ENCODE assay signal across 8 cellular contexts in the genomic region with DNA sequence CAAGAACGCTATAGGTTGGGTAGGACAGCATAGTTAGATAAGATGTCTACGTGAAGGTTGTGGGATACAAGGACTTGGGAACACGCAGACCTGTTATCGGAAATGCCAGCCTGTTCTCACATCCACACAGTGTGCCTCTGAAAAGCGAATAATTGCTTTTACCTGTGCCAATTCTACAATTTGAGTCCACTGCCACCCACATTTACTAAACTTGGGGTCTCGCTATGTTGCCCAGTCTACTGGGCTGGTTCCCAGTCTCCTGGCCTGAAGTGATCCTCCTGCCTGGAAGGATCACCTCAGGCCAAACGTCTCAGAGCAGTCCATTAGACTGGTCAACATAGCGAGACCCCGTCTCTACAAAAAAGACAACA. TPM values are rescaled to one million over a fixed set of nuclear protein-coding genes. Genes with fewer than 3 reads are reported as not detected.
DNase-seq lines count a peak whose midpoint lies in the region; ATAC-seq and TF ChIP-seq lines count a peak whose summit lies in the region.

No MANE protein-coding gene starts in this region.

- intact Hi-C loops in heart left ventricle (cut with DNase I) (loop anchor here in 7 of 10 donors (1.0 to 10.0 kb wide), 6 partner anchors 114 to 225 kb away; partner anchors contain the start of genes CHP1 (in 6 of the 7), EXD1 (in 5 of the 7) and VPS18 (in 2 of the 7)), cardiac septum (cut with DNase I) (loop anchor here (2.0 to 10.0 kb wide), 5 partner anchors 114 to 218 kb away; partner anchors contain the start of genes CHP1, EXD1, NUSAP1 and OIP5), vagina (cut with DNase I) (loop anchor here (10.0 kb wide), 1 partner anchor 212 kb away; no protein-coding TSS in a partner anchor)

- peak overlapping the region; percentile 65 for H2BK120ac ChIP-seq in mesenchymal stem cell (ENCODE audit: low read depth, low read length)

- H2BK12ac ChIP-seq in mesenchymal stem cell (ENCODE audit: low read length in 2 of 2): peak overlapping the region in 1 of 2 experiments; percentile 47

- H4K8ac ChIP-seq in mesenchymal stem cell (ENCODE audit: low read length): peak overlapping the region; percentile 98

- H3K4me3 ChIP-seq in heart left ventricle: peak overlapping the region; percentile 72 to 98 (median 84)
- peak overlapping the region; percentile 30 to 83 for H3K4me3 ChIP-seq in mesenchymal stem cell (ENCODE audit: insufficient read depth in 1 of 2, low read depth in 1 of 2, low read length in 2 of 2)
- peak overlapping the region; percentile 79 to 96 for H3K4me3 ChIP-seq in vagina

- H3K14ac ChIP-seq in mesenchymal stem cell (ENCODE audit: low read length in 2 of 2): peak overlapping the region in 1 of 2 experiments; percentile 62

- H3K4me1 ChIP-seq in heart left ventricle: peaks cover 0 to 24% (median 18%) of the 10 kb centered on the region in 12 donors
- peaks cover 6% of the 10 kb centered on the region for H3K4me1 ChIP-seq in mesenchymal stem cell (ENCODE audit: control insufficient read depth, insufficient read depth, low read depth, low read length)
- H3K4me1 ChIP-seq in vagina: peaks cover 31% of the 10 kb centered on the region

- H3K27ac ChIP-seq in heart left ventricle (peak overlapping the region; percentile 91 to 100 (median 100)), mesenchymal stem cell (ENCODE audit: low read length, poor library complexity, severe bottlenecking) (peak overlapping the region; percentile 64), vagina (peak overlapping the region; percentile 99)

- H2BK15ac ChIP-seq in mesenchymal stem cell (ENCODE audit: low read depth, poor library complexity, severe bottlenecking): no peak overlapping the region

- peak overlapping the region; percentile 97 for H2AK5ac ChIP-seq in mesenchymal stem cell (ENCODE audit: low read length, severe bottlenecking)

- H3K36me3 Mint-ChIP-seq in brain: peaks cover 16% of the 10 kb centered on the region

- no peak overlapping the region for H2AFZ ChIP-seq in mesenchymal stem cell (ENCODE audit: low read depth, low read length)

- DNase-seq in heart left ventricle (no peak), cardiac septum (ENCODE audit: low spot score) (no peak), mesenchymal stem cell (no peak), vagina (ENCODE audit: extremely low spot score in 2 of 2) (no peak), NCI-H1694 treated with DMSO at 0.1 percent for 48 hours (lab: John Stamatoyannopoulos, UW) (no peak), kidney glomerular epithelial cell (lab: John Stamatoyannopoulos, UW) (no peak)

- peak overlapping the region; percentile 52 to 91 for H3K4ac ChIP-seq in mesenchymal stem cell (ENCODE audit: low read depth in 1 of 2, low read length in 2 of 2)

- TF ChIP-seq POLR2A in heart left ventricle (IDR thresholded peaks at IDR 0.05): no peak
- no peak for TF ChIP-seq POLR2A in vagina (IDR thresholded peaks at IDR 0.05)

- peak overlapping the region; percentile 6 to 53 for H3K18ac ChIP-seq in mesenchymal stem cell (ENCODE audit: low read depth in 1 of 2, low read length in 2 of 2)

- H3K27ac Mint-ChIP-seq in brain: peak overlapping the region; percentile 95 to 100 (median 99)

- H3K79me1 ChIP-seq in mesenchymal stem cell (replicated peaks; ENCODE audit: low read length, poor library complexity, severe bottlenecking): peaks cover 5% of the 10 kb centered on the region

- H3K27me3 ChIP-seq in heart left ventricle: peaks cover 0 to 2% (median 0%) of the 10 kb centered on the region in 9 donors
- H3K27me3 ChIP-seq in mesenchymal stem cell (ENCODE audit: control insufficient read depth in 1 of 2, insufficient read depth in 1 of 2, low read length in 2 of 2): no peaks in the 10 kb centered on the region
- no peaks in the 10 kb centered on the region for H3K27me3 ChIP-seq in vagina

- H4K91ac ChIP-seq in mesenchymal stem cell (ENCODE audit: low read length): peak overlapping the region; percentile 62

- peak overlapping the region; percentile 86 to 98 (median 94) for H3K4me3 Mint-ChIP-seq in brain

- H3K9me3 ChIP-seq in heart left ventricle (no peaks in the 10 kb centered on the region), mesenchymal stem cell (ENCODE audit: control insufficient read depth, low read length) (no peaks in the 10 kb centered on the region), vagina (no peaks in the 10 kb centered on the region)

- H3K36me3 ChIP-seq in heart left ventricle (no peaks in the 10 kb centered on the region), mesenchymal stem cell (ENCODE audit: control insufficient read depth in 1 of 2, insufficient read depth in 2 of 2, low read depth in 1 of 2, low read length in 2 of 2) (peaks cover 0 to 5% of the 10 kb centered on the region in 2 experiments), vagina (no peaks in the 10 kb centered on the region)

- no peaks in the 10 kb centered on the region for H3K9me3 Mint-ChIP-seq in brain

- H2BK5ac ChIP-seq in mesenchymal stem cell (ENCODE audit: low read depth, low read length, poor library complexity, severe bottlenecking): no peak overlapping the region

- WGBS in heart left ventricle, 4 donors: 50 to 56% (median 56%) methylated on average over 9 of the region's 9 CpGs
- 40% methylated on average over 6 of the region's 9 CpGs for WGBS in mesenchymal stem cell

- peaks cover 27% of the 10 kb centered on the region for H3K4me1 Mint-ChIP-seq in brain

- peak overlapping the region; percentile 72 for H3K4me2 ChIP-seq in mesenchymal stem cell (ENCODE audit: low read length, poor library complexity, severe bottlenecking)

- no peak overlapping the region for H3K23ac ChIP-seq in mesenchymal stem cell (ENCODE audit: low read length in 2 of 2)

- H3K27me3 Mint-ChIP-seq in brain: peaks cover 10% of the 10 kb centered on the region

- H3K9ac ChIP-seq in mesenchymal stem cell (ENCODE audit: low read length): peak overlapping the region; percentile 94

- ATAC-seq in heart left ventricle: peak in 2 of 4 donors; percentile 0 to 1
- no peak for ATAC-seq in HG02623 (IDR thresholded peaks at IDR 0.05; ENCODE audit: unreplicated experiment)

- TF ChIP-seq CTCF in heart left ventricle (IDR thresholded peaks at IDR 0.05) (no peak), brain (conservative IDR thresholded peaks at IDR 0.05) (no peak), vagina (IDR thresholded peaks at IDR 0.05) (no peak)

RNA-seq across cellular contexts. Expression of gene INO80, which starts 0.8 kb away (rescaled TPM):
- total RNA-seq in heart left ventricle (10 to 100 TPM in 7 of 9 donors, 1 to 10 TPM in 2; 9.7 to 20.9 (median 12.6) TPM), cardiac septum (13.3 TPM), vagina (31.7 TPM)
- polyA plus RNA-seq in heart left ventricle (10 to 100 TPM in 1 of 2 donors, 1 to 10 TPM in 1; 4.7 to 14.3 TPM), brain (ENCODE audit: insufficient read depth, low read depth, low replicate concordance) (6.0 TPM)
- 8.4 TPM for polyA plus RNA-seq in mesenchymal stem cell (2013, experiment 1 of 2)
- polyA plus RNA-seq in mesenchymal stem cell (2013, experiment 2 of 2): 8.1 TPM
